In genomic region chr1:64906447-64906846, GRCh38 we compare ENCODE assay signal across 13 cellular contexts. TPM values are rescaled to one million over a fixed set of nuclear protein-coding genes. Genes with fewer than 3 reads are reported as not detected.
DNase-seq lines count a peak whose midpoint lies in the region; ATAC-seq, FAIRE-seq and TF ChIP-seq lines count a peak whose summit lies in the region.
"Had no signal": no experiment of that assay in that cellular context is flagged by ENCODE, and none has a peak within 500 bp of the region (broad histone marks: within the 10 kb centered on the region; RNA-seq: fewer than 3 reads in every experiment).

No MANE protein-coding gene starts in this region.

- H3K9me1 ChIP-seq in endothelial cell of umbilical vein (replicated peaks; ENCODE audit: control insufficient read depth, extremely low read depth, insufficient read depth, low read length) = no peaks in the 10 kb centered on the region

- TF ChIP-seq CTCF in endothelial cell of umbilical vein (IDR thresholded peaks at IDR 0.05; ENCODE audit: extremely low read depth in 1 of 2, insufficient read depth in 1 of 2, low read depth in 1 of 2, low read length in 2 of 2) = no peak

- H3K36me3 ChIP-seq in endothelial cell of umbilical vein (ENCODE audit: control insufficient read depth in 2 of 2, extremely low read depth in 1 of 2, insufficient read depth in 2 of 2, low read length in 2 of 2) = no peaks in the 10 kb centered on the region
- H3K36me3 ChIP-seq: BLaER1 had no signal

- H3K9me3 Mint-ChIP-seq in activated naive CD4-positive, alpha-beta T cell treated with anti-CD3 and anti-CD28 coated beads for 36 hours = no peaks in the 10 kb centered on the region
- H3K9me3 Mint-ChIP-seq in activated naive CD4-positive, alpha-beta T cell treated with anti-CD3 and anti-CD28 coated beads, Interleukin-2, amount 10 ng/mL, durations not matched to agents 7 days and 5 days = no peaks in the 10 kb centered on the region
- H3K9me3 Mint-ChIP-seq in stimulated activated effector memory CD8-positive, alpha-beta T cell treated with anti-CD3 and anti-CD28 coated beads, Interleukin-12 subunit alpha, Interleukin-12 subunit beta, amount 100 ng/mL, for 72 hours = no peaks in the 10 kb centered on the region
- H3K9me3 Mint-ChIP-seq: activated naive CD8-positive, alpha-beta T cell treated with anti-CD3 and anti-CD28 coated beads, Interleukin-2, amount 10 ng/mL, durations not matched to agents 7 days and 5 days had no signal

- H3K36me3 Mint-ChIP-seq in activated naive CD4-positive, alpha-beta T cell treated with anti-CD3 and anti-CD28 coated beads for 36 hours (ENCODE audit: low read depth) = peaks cover 3% of the 10 kb centered on the region
- peaks cover 14% of the 10 kb centered on the region for H3K36me3 Mint-ChIP-seq in activated naive CD4-positive, alpha-beta T cell treated with anti-CD3 and anti-CD28 coated beads, Interleukin-2, amount 10 ng/mL, durations not matched to agents 7 days and 5 days
- no peaks in the 10 kb centered on the region for H3K36me3 Mint-ChIP-seq in stimulated activated effector memory CD8-positive, alpha-beta T cell treated with anti-CD3 and anti-CD28 coated beads, Interleukin-12 subunit alpha, Interleukin-12 subunit beta, amount 100 ng/mL, for 72 hours

- no peaks in the 10 kb centered on the region for H3K9me3 ChIP-seq in endothelial cell of umbilical vein (replicated peaks; ENCODE audit: control insufficient read depth, insufficient read depth, low read length)
- H3K9me3 ChIP-seq: BLaER1 had no signal

- H2AFZ ChIP-seq in endothelial cell of umbilical vein (ENCODE audit: low read depth, low read length) = no peak overlapping the region

- H3K4me1 Mint-ChIP-seq in activated naive CD4-positive, alpha-beta T cell treated with anti-CD3 and anti-CD28 coated beads for 36 hours (ENCODE audit: low read depth) = peaks cover 88% of the 10 kb centered on the region
- peaks cover 22% of the 10 kb centered on the region for H3K4me1 Mint-ChIP-seq in activated naive CD4-positive, alpha-beta T cell treated with anti-CD3 and anti-CD28 coated beads, Interleukin-2, amount 10 ng/mL, durations not matched to agents 7 days and 5 days
- H3K4me1 Mint-ChIP-seq in stimulated activated effector memory CD8-positive, alpha-beta T cell treated with anti-CD3 and anti-CD28 coated beads, Interleukin-12 subunit alpha, Interleukin-12 subunit beta, amount 100 ng/mL, for 72 hours = peaks cover 82% of the 10 kb centered on the region

- peak; percentile 95 for ATAC-seq in stimulated activated effector memory CD8-positive, alpha-beta T cell treated with anti-CD3 and anti-CD28 coated beads, Interleukin-12 subunit alpha, Interleukin-12 subunit beta, amount 100 ng/mL, for 72 hours

- intact Hi-C loops in activated naive CD4-positive, alpha-beta T cell treated with anti-CD3 and anti-CD28 coated beads for 36 hours (cut with micrococcal nuclease) = loop anchor here (1.0 kb wide), 3 partner anchors 8 to 29 kb away; no protein-coding TSS in a partner anchor
- intact Hi-C loops in endothelial cell of umbilical vein (cut with micrococcal nuclease) = no loop called here

- peak; percentile 60 for DNase-seq in activated naive CD4-positive, alpha-beta T cell treated with anti-CD3 and anti-CD28 coated beads for 36 hours
- DNase-seq in activated naive CD4-positive, alpha-beta T cell treated with anti-CD3 and anti-CD28 coated beads, Interleukin-2, amount 10 ng/mL, durations not matched to agents 7 days and 5 days = no peak
- DNase-seq in NCI-H460 (ENCODE audit: extremely low read depth, low read depth) (peak; percentile 29), endothelial cell of umbilical vein (ENCODE audit: low read depth, low spot score) (peak; percentile 28), islet precursor cell (no peak), pons (ENCODE audit: low spot score) (no peak)
- no peak for DNase-seq in stimulated activated effector memory CD8-positive, alpha-beta T cell treated with anti-CD3 and anti-CD28 coated beads, Interleukin-12 subunit alpha, Interleukin-12 subunit beta, amount 100 ng/mL, for 72 hours (ENCODE audit: low spot score in 2 of 2)
- no peak for DNase-seq in activated CD8-positive, alpha-beta memory T cell treated with anti-CD3 and anti-CD28 coated beads for 24 hours
- DNase-seq: activated naive CD8-positive, alpha-beta T cell treated with anti-CD3 and anti-CD28 coated beads, Interleukin-2, amount 10 ng/mL, durations not matched to agents 7 days and 5 days; KG1; NCI-H1930; T1000 had no signal

- no peak for TF ChIP-seq POLR2A in endothelial cell of umbilical vein (IDR thresholded peaks at IDR 0.05; ENCODE audit: low read depth, low read length)

- H3K79me2 ChIP-seq in endothelial cell of umbilical vein (ENCODE audit: control insufficient read depth, insufficient read depth, low read length) = peaks cover 96% of the 10 kb centered on the region

- H3K4me1 ChIP-seq in endothelial cell of umbilical vein (ENCODE audit: control insufficient read depth, extremely low read depth, insufficient read depth, low read length) = peaks cover 9% of the 10 kb centered on the region

- H3K4me2 ChIP-seq in endothelial cell of umbilical vein (ENCODE audit: insufficient read depth, low read length) = no peak overlapping the region
- H3K4me2 ChIP-seq: BLaER1 had no signal

- H3K4me3 Mint-ChIP-seq in activated naive CD4-positive, alpha-beta T cell treated with anti-CD3 and anti-CD28 coated beads for 36 hours = no peak overlapping the region
- no peak overlapping the region for H3K4me3 Mint-ChIP-seq in activated naive CD4-positive, alpha-beta T cell treated with anti-CD3 and anti-CD28 coated beads, Interleukin-2, amount 10 ng/mL, durations not matched to agents 7 days and 5 days
- peak overlapping the region; percentile 24 for H3K4me3 Mint-ChIP-seq in stimulated activated effector memory CD8-positive, alpha-beta T cell treated with anti-CD3 and anti-CD28 coated beads, Interleukin-12 subunit alpha, Interleukin-12 subunit beta, amount 100 ng/mL, for 72 hours
- H3K4me3 Mint-ChIP-seq: activated naive CD8-positive, alpha-beta T cell treated with anti-CD3 and anti-CD28 coated beads, Interleukin-2, amount 10 ng/mL, durations not matched to agents 7 days and 5 days had no signal

- no peaks in the 10 kb centered on the region for H3K27me3 Mint-ChIP-seq in activated naive CD4-positive, alpha-beta T cell treated with anti-CD3 and anti-CD28 coated beads for 36 hours (ENCODE audit: low read depth)
- no peaks in the 10 kb centered on the region for H3K27me3 Mint-ChIP-seq in activated naive CD4-positive, alpha-beta T cell treated with anti-CD3 and anti-CD28 coated beads, Interleukin-2, amount 10 ng/mL, durations not matched to agents 7 days and 5 days
- H3K27me3 Mint-ChIP-seq: activated naive CD8-positive, alpha-beta T cell treated with anti-CD3 and anti-CD28 coated beads, Interleukin-2, amount 10 ng/mL, durations not matched to agents 7 days and 5 days had no signal

- POLR2A ChIA-PET in endothelial cell of umbilical vein (lab: Charles Lee) = no interaction called here

- H3K27me3 ChIP-seq in endothelial cell of umbilical vein (ENCODE audit: control insufficient read depth in 2 of 2, insufficient read depth in 2 of 2, low read length in 2 of 2) = no peaks in the 10 kb centered on the region
- H3K27me3 ChIP-seq: BLaER1 had no signal

- BruUV-seq in endothelial cell of umbilical vein (replicated peaks; lab: Mats Ljungman, UMichigan) = no TSS peak

- H3K27ac Mint-ChIP-seq in activated naive CD4-positive, alpha-beta T cell treated with anti-CD3 and anti-CD28 coated beads for 36 hours = peak overlapping the region; percentile 34
- no peak overlapping the region for H3K27ac Mint-ChIP-seq in activated naive CD4-positive, alpha-beta T cell treated with anti-CD3 and anti-CD28 coated beads, Interleukin-2, amount 10 ng/mL, durations not matched to agents 7 days and 5 days
- H3K27ac Mint-ChIP-seq in stimulated activated effector memory CD8-positive, alpha-beta T cell treated with anti-CD3 and anti-CD28 coated beads, Interleukin-12 subunit alpha, Interleukin-12 subunit beta, amount 100 ng/mL, for 72 hours = peak overlapping the region; percentile 38
- H3K27ac Mint-ChIP-seq: activated naive CD8-positive, alpha-beta T cell treated with anti-CD3 and anti-CD28 coated beads, Interleukin-2, amount 10 ng/mL, durations not matched to agents 7 days and 5 days had no signal

- no peak overlapping the region for H3K4me3 ChIP-seq in endothelial cell of umbilical vein (replicated peaks in 1 of 3; ENCODE audit: insufficient read depth in 1 of 3, low read depth in 1 of 3, low read length in 3 of 3)
- H3K4me3 ChIP-seq: BLaER1 had no signal

- H4K20me1 ChIP-seq in endothelial cell of umbilical vein (replicated peaks; ENCODE audit: control insufficient read depth, extremely low read depth, insufficient read depth, low read length) = peaks cover 4% of the 10 kb centered on the region

- dilution Hi-C loops in endothelial cell of umbilical vein (cut with MboI; ENCODE audit: extremely low pct_ligation_motif_present, low sequenced_read_pairs) = no loop called here

- H3K27ac ChIP-seq in endothelial cell of umbilical vein (ENCODE audit: insufficient read depth, low read depth, low read length) = no peak overlapping the region
- H3K27ac ChIP-seq: BLaER1 had no signal

- CTCF ChIA-PET in activated naive CD4-positive, alpha-beta T cell treated with anti-CD3 and anti-CD28 coated beads for 36 hours (lab: Charles Lee) = interaction anchor here (0.6 to 0.7 kb wide), 2 partner anchors 55 to 303 kb away, joined by 4 to 5 read pairs; no protein-coding TSS in a partner anchor
- CTCF ChIA-PET in activated naive CD4-positive, alpha-beta T cell treated with anti-CD3 and anti-CD28 coated beads, Interleukin-2, amount 10 ng/mL, durations not matched to agents 7 days and 5 days (lab: Charles Lee) = no interaction called here
- CTCF ChIA-PET in endothelial cell of umbilical vein (lab: Charles Lee) = no interaction called here

- FAIRE-seq in endothelial cell of umbilical vein (lab: Jason Lieb, UNC) = peak; percentile 59

- H3K9ac ChIP-seq in endothelial cell of umbilical vein (replicated peaks; ENCODE audit: extremely low read depth, insufficient read depth, low read length) = no peak overlapping the region
- H3K9ac ChIP-seq: BLaER1 had no signal

TF ChIP-seq in endothelial cell of umbilical vein, 7 proteins besides CTCF, POLR2A, EP300 and RAD21 (continues in another document):
- TF ChIP-seq JUN (IDR thresholded peaks at IDR 0.05; ENCODE audit: borderline replicate concordance, insufficient read depth, insufficient read length, low read depth) = peak; percentile 14

RNA-seq across cellular contexts. Expression of gene JAK1, which starts 59.9 kb away (rescaled TPM):
- 100 to 1,000 TPM; 139 to 140 TPM for total RNA-seq in activated naive CD4-positive, alpha-beta T cell treated with anti-CD3 and anti-CD28 coated beads for 36 hours
- 73.5 and 74.8 TPM in 2 replicates for total RNA-seq in NCI-H460 (2014; rRNA removed; shearing (Covaris generic))
- polyA plus RNA-seq in NCI-H460 (2014; cell fraction: nucleus; rRNA removed) = 26.6 and 27.3 TPM in 2 replicates
- 152 and 177 TPM in 2 replicates for total RNA-seq in endothelial cell of umbilical vein
- 60.1 and 68.8 TPM in 2 replicates for polyA plus RNA-seq in endothelial cell of umbilical vein
- polyA plus RNA-seq in endothelial cell of umbilical vein (2011; cell fraction: cytosol; rRNA removed) = 75.4 and 89.5 TPM in 2 replicates
- 149 and 163 TPM in 2 replicates for polyA plus RNA-seq in endothelial cell of umbilical vein (2011; cell fraction: nucleus; rRNA removed)
- polyA plus RNA-seq in endothelial cell of umbilical vein (2012) = 128 and 187 TPM in 2 replicates
- 180 and 216 TPM in 2 replicates for polyA minus RNA-seq in endothelial cell of umbilical vein
- 36.5 TPM for polyA minus RNA-seq in endothelial cell of umbilical vein (2011; cell fraction: cytosol; rRNA and poly(A)+ RNA removed)
- polyA minus RNA-seq in endothelial cell of umbilical vein (2011; cell fraction: nucleus; rRNA and poly(A)+ RNA removed) = 174 and 238 TPM in 2 replicates

Comparison
In these comparisons a context has a peak if more than half of its experiments do, and no peak if none do; other contexts are left out.
1. DNase-seq: peak in activated naive CD4-positive, alpha-beta T cell treated with anti-CD3 and anti-CD28 coated beads for 36 hours (single experiment), NCI-H460 (single experiment) and endothelial cell of umbilical vein (single experiment); none in activated naive CD4-positive, alpha-beta T cell treated with anti-CD3 and anti-CD28 coated beads, Interleukin-2, amount 10 ng/mL, durations not matched to agents 7 days and 5 days (single experiment), stimulated activated effector memory CD8-positive, alpha-beta T cell treated with anti-CD3 and anti-CD28 coated beads, Interleukin-12 subunit alpha, Interleukin-12 subunit beta, amount 100 ng/mL, for 72 hours (0 of 2), islet precursor cell (single experiment), activated CD8-positive, alpha-beta memory T cell treated with anti-CD3 and anti-CD28 coated beads for 24 hours (single experiment) and pons (single experiment).